24 cellular contexts compared by ENCODE assay signal in genomic region chr19:3852177-3852511, GRCh38. TPM values are rescaled to one million over a fixed set of nuclear protein-coding genes. Genes with fewer than 3 reads are reported as not detected.
"Had no signal": no experiment of that assay in that cellular context is flagged by ENCODE, and none has a peak within 500 bp of the region (broad histone marks: within the 10 kb centered on the region; RNA-seq: fewer than 3 reads in every experiment).

No MANE protein-coding gene starts in this region.

- DNase-seq: dorsolateral prefrontal cortex, esophagus squamous epithelium, gastrocnemius medialis, glutamatergic neuron, head of caudate nucleus, hippocampal formation, left cardiac atrium, left lung, left ventricle myocardium superior, lower lobe of right lung had no signal

- H3K4me3 ChIP-seq: coronary artery, dorsolateral prefrontal cortex, esophagus squamous epithelium, gastrocnemius medialis, heart right ventricle, left lung, lower lobe of right lung, mucosa of descending colon had no signal

- H3K36me3 Mint-ChIP-seq: mesothelial cell of epicardium had no signal

- H3K27me3 ChIP-seq: dorsolateral prefrontal cortex, esophagus squamous epithelium, gastrocnemius medialis, heart right ventricle, left lung had no signal

- H3K27ac ChIP-seq: coronary artery, dorsolateral prefrontal cortex, epithelial cell of prostate, esophagus squamous epithelium, gastrocnemius medialis, heart right ventricle, left lung, lower lobe of right lung had no signal

- H3K4me1 ChIP-seq: esophagus squamous epithelium, gastrocnemius medialis, heart right ventricle, left lung, lower lobe of right lung had no signal

- H3K9me3 ChIP-seq: gastrocnemius medialis had no signal

- H3K4me1 Mint-ChIP-seq: mesothelial cell of epicardium had no signal

- H3K4me3 Mint-ChIP-seq: mesothelial cell of epicardium had no signal

- H3K36me3 ChIP-seq: esophagus squamous epithelium, gastrocnemius medialis, heart right ventricle, left lung, lower lobe of right lung had no signal

- ATAC-seq: gastrocnemius medialis, left cardiac atrium, left lung, lower lobe of right lung had no signal

- H3K27ac Mint-ChIP-seq: mesothelial cell of epicardium had no signal

RNA-seq across cellular contexts. Expression of gene ZFR2, which starts 16.7 kb away (rescaled TPM):
- total RNA-seq: esophagus mucosa, esophagus squamous epithelium, gastrocnemius medialis, left ventricle myocardium superior, lung microvascular endothelial cell, mesenteric fat pad, myocyte had no signal
- polyA plus RNA-seq: heart right ventricle, keratinocyte had no signal

RNA-seq across cellular contexts. Expression of gene ATCAY, which starts 28.3 kb away (rescaled TPM):
- total RNA-seq: dermis blood vessel endothelial cell, esophagus mucosa, esophagus squamous epithelium, gastrocnemius medialis, glomerular endothelial cell, heart right ventricle, kidney epithelial cell, left cardiac atrium, left lung, left ventricle myocardium superior, lower leg skin, lower lobe of right lung, lung microvascular endothelial cell, mesenteric fat pad, mesothelial cell of epicardium, myocyte had no signal
- polyA plus RNA-seq: heart right ventricle, keratinocyte had no signal
